20 cellular contexts compared by ENCODE assay signal in the genomic region with DNA sequence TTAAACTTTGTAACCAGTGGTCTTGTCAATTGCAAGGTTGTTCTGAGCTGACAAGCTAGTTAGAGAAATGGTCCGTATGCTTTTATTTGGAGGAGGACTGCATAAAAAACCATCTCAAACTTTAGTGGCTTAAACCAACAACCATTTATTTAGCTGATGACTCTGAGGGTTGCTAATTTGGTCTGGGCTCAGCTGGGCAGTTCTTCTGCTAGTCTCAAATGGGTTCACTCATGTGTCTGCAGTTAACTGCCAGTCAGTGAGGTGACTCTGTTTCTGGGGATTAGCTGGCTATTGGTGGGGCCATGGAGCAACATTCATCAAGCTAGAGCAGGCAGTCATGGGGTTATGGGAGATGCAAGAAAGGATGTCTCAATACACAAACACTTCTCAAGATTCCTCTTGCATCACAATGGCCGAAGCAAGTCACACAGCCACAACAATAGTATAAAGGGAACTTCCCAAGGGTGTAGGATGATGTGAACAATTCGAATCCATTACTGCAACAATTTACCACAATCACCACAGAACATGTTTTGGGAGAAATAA.
"Had no signal": no experiment of that assay in that cellular context is flagged by ENCODE, and none has a peak within 500 bp of the region (broad histone marks: within the 10 kb centered on the region; RNA-seq: fewer than 3 reads in every experiment).

No MANE protein-coding gene starts in this region.

- H3K36me3 ChIP-seq: sigmoid colon, upper lobe of left lung, WERI-Rb-1 had no signal

- H3K27me3 Mint-ChIP-seq: activated CD8-positive, alpha-beta memory T cell treated with anti-CD3 and anti-CD28 coated beads, Interleukin-2, amount 10 ng/mL, durations not matched to agents 7 days and 5 days; stimulated activated memory B cell treated with anti-CD40 and anti-IgM and Interleukin-4, amounts not matched to agents 10 μg/mL and 1 μg/mL and 100 μg/mL, for 72 hours had no signal

- H3K4me3 ChIP-seq: body of pancreas, lung, sigmoid colon, testis, upper lobe of left lung had no signal

- H3K4me3 Mint-ChIP-seq: activated CD4-positive, alpha-beta memory T cell treated with anti-CD3 and anti-CD28 coated beads for 36 hours; activated CD8-positive, alpha-beta memory T cell treated with anti-CD3 and anti-CD28 coated beads, Interleukin-2, amount 10 ng/mL, durations not matched to agents 7 days and 5 days; activated naive CD8-positive, alpha-beta T cell treated with anti-CD3 and anti-CD28 coated beads, Interleukin-2, amount 10 ng/mL, durations not matched to agents 7 days and 5 days; mesothelial cell of epicardium; nephron; stimulated activated memory B cell treated with anti-CD40 and anti-IgM and Interleukin-4, amounts not matched to agents 10 μg/mL and 1 μg/mL and 100 μg/mL, for 72 hours had no signal

- H3K9me3 Mint-ChIP-seq: activated CD4-positive, alpha-beta memory T cell treated with anti-CD3 and anti-CD28 coated beads for 36 hours; activated naive CD8-positive, alpha-beta T cell treated with anti-CD3 and anti-CD28 coated beads, Interleukin-2, amount 10 ng/mL, durations not matched to agents 7 days and 5 days; nephron; stimulated activated memory B cell treated with anti-CD40 and anti-IgM and Interleukin-4, amounts not matched to agents 10 μg/mL and 1 μg/mL and 100 μg/mL, for 72 hours had no signal

- H3K27me3 ChIP-seq: body of pancreas, testis, upper lobe of left lung had no signal

- H3K36me3 Mint-ChIP-seq: activated CD4-positive, alpha-beta memory T cell treated with anti-CD3 and anti-CD28 coated beads for 36 hours; activated CD8-positive, alpha-beta memory T cell treated with anti-CD3 and anti-CD28 coated beads, Interleukin-2, amount 10 ng/mL, durations not matched to agents 7 days and 5 days; activated naive CD8-positive, alpha-beta T cell treated with anti-CD3 and anti-CD28 coated beads, Interleukin-2, amount 10 ng/mL, durations not matched to agents 7 days and 5 days; mesothelial cell of epicardium; stimulated activated memory B cell treated with anti-CD40 and anti-IgM and Interleukin-4, amounts not matched to agents 10 μg/mL and 1 μg/mL and 100 μg/mL, for 72 hours had no signal

- ATAC-seq: activated CD8-positive, alpha-beta memory T cell treated with anti-CD3 and anti-CD28 coated beads, Interleukin-2, amount 10 ng/mL, durations not matched to agents 7 days and 5 days; body of pancreas; stimulated activated memory B cell treated with anti-CD40 and anti-IgM and Interleukin-4, amounts not matched to agents 10 μg/mL and 1 μg/mL and 100 μg/mL, for 72 hours had no signal

- H3K4me1 ChIP-seq: body of pancreas, sigmoid colon, testis, upper lobe of left lung had no signal

- H3K4me1 Mint-ChIP-seq: activated CD8-positive, alpha-beta memory T cell treated with anti-CD3 and anti-CD28 coated beads, Interleukin-2, amount 10 ng/mL, durations not matched to agents 7 days and 5 days; stimulated activated memory B cell treated with anti-CD40 and anti-IgM and Interleukin-4, amounts not matched to agents 10 μg/mL and 1 μg/mL and 100 μg/mL, for 72 hours had no signal

- DNase-seq: activated CD4-positive, alpha-beta memory T cell treated with anti-CD3 and anti-CD28 coated beads for 36 hours; activated CD8-positive, alpha-beta memory T cell treated with anti-CD3 and anti-CD28 coated beads, Interleukin-2, amount 10 ng/mL, durations not matched to agents 7 days and 5 days; activated naive CD4-positive, alpha-beta T cell treated with Interleukin-2 at 50 U/mL for 16 hours; activated naive CD8-positive, alpha-beta T cell treated with anti-CD3 and anti-CD28 coated beads, Interleukin-2, amount 10 ng/mL, durations not matched to agents 7 days and 5 days; body of pancreas; caudate nucleus; foreskin melanocyte; glutamatergic neuron; hippocampal formation; islet precursor cell; nucleus accumbens; sigmoid colon; stimulated activated CD4-positive, alpha-beta T cell treated with anti-CD3 and anti-CD28 coated beads, Interleukin-4, amount 100 ng/mL, for 4 hours; testis; WERI-Rb-1 had no signal

- H3K27ac Mint-ChIP-seq: activated CD4-positive, alpha-beta memory T cell treated with anti-CD3 and anti-CD28 coated beads for 36 hours; activated CD8-positive, alpha-beta memory T cell treated with anti-CD3 and anti-CD28 coated beads, Interleukin-2, amount 10 ng/mL, durations not matched to agents 7 days and 5 days; activated naive CD8-positive, alpha-beta T cell treated with anti-CD3 and anti-CD28 coated beads, Interleukin-2, amount 10 ng/mL, durations not matched to agents 7 days and 5 days; mesothelial cell of epicardium; stimulated activated memory B cell treated with anti-CD40 and anti-IgM and Interleukin-4, amounts not matched to agents 10 μg/mL and 1 μg/mL and 100 μg/mL, for 72 hours had no signal

- H3K9me3 ChIP-seq: testis, upper lobe of left lung had no signal

- H3K27ac ChIP-seq: body of pancreas, sigmoid colon, testis, WERI-Rb-1 had no signal
